Comparison of ENCODE assay signal across 8 cellular contexts in the genomic region with DNA sequence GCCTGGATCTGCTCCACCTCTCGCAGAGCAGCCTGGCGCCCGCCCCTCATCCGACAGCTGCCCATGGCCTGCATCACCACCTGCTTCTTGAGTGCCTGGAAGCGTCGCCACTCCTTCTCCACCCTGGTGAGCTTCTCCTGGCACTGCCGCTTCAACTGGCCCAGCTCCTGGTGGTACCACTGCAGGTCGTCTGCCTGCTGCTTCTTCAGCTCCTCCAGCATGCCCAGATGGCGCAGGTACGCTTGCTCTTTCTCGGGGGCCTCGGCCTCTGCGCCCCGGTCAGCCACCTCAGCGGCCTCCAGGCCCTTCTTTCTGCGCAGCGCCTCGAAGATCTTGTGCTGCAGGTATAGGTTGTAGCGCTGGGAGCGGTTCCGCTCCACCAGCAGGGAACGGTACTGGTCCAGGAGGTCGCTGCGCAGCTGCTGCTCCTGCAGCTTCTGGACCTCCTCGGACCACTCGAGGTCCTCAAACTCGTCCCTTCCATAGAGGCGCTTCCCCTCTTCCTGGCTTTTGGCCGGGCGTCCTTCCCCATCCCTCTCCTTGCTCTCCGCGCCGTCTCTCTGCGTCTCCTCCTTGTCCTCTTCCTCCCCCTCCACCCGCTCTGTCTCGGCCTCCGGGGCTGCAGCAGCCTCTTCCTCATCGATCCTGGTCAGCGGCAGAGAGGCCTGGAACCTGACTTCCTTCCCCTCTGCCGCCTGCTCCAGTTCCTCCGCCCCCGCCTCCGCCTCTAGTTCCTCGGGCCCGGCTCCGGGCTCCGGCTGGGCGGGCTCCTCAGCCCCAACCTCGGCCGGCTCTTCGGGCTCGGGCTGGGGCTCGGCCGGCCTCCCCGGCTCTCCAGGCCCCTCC. TPM values are rescaled to one million over a fixed set of nuclear protein-coding genes. Genes with fewer than 3 reads are reported as not detected.
DNase-seq lines count a peak whose midpoint lies in the region; ATAC-seq and TF ChIP-seq lines count a peak whose summit lies in the region.

No MANE protein-coding gene starts in this region.

- H3K4me1 Mint-ChIP-seq in T-helper 2 cell treated with Interferon-gamma antibody and Interleukin-4, amounts not matched to agents 5 μg/mL and 100 μg/mL, for 36 hours (ENCODE audit: low read depth), result peaks cover 31% of the 10 kb centered on the region
- H3K4me1 Mint-ChIP-seq in mesothelial cell of epicardium, result peaks cover 31% of the 10 kb centered on the region
- peaks cover 34% of the 10 kb centered on the region for H3K4me1 Mint-ChIP-seq in type B pancreatic cell (ENCODE audit: unreplicated experiment)

- ATAC-seq in GM21381 (IDR thresholded peaks at IDR 0.05; ENCODE audit: unreplicated experiment), result peak; percentile 7

- H3K27me3 Mint-ChIP-seq in T-helper 2 cell treated with Interferon-gamma antibody and Interleukin-4, amounts not matched to agents 5 μg/mL and 100 μg/mL, for 36 hours (ENCODE audit: low read depth), result peaks cover 9% of the 10 kb centered on the region
- H3K27me3 Mint-ChIP-seq in mesothelial cell of epicardium (ENCODE audit: low read depth), result peaks cover 8% of the 10 kb centered on the region
- peaks cover 10% of the 10 kb centered on the region for H3K27me3 Mint-ChIP-seq in type B pancreatic cell

- TF ChIP-seq CTCF in mesothelial cell of epicardium (IDR thresholded peaks at IDR 0.05; ENCODE audit: unreplicated experiment) (no peak), type B pancreatic cell (conservative IDR thresholded peaks at IDR 0.05) (no peak)

- H3K9me3 ChIP-seq in endocrine pancreas (ENCODE audit: control insufficient read depth, low read length), result no peaks in the 10 kb centered on the region

- peak overlapping the region; percentile 9 for H3K4me3 ChIP-seq in endocrine pancreas (ENCODE audit: control insufficient read depth, insufficient read depth, low read length)

- peaks cover 5% of the 10 kb centered on the region for H3K36me3 Mint-ChIP-seq in T-helper 2 cell treated with Interferon-gamma antibody and Interleukin-4, amounts not matched to agents 5 μg/mL and 100 μg/mL, for 36 hours (ENCODE audit: low read depth)
- H3K36me3 Mint-ChIP-seq in mesothelial cell of epicardium, result no peaks in the 10 kb centered on the region
- H3K36me3 Mint-ChIP-seq in type B pancreatic cell, result no peaks in the 10 kb centered on the region

- in situ Hi-C loops in KBM-7 (cut with MboI; ENCODE audit: low pct_unique_long_range_greater_than_20kb, low sequenced_read_pairs), result no loop called here

- DNase-seq in DMS53 (lab: John Stamatoyannopoulos, UW) (peak; percentile 93), KBM-7 (peak; percentile 79), mesothelial cell of epicardium (ENCODE audit: low spot score in 2 of 2, unreplicated experiment in 2 of 2) (peak in 1 of 2 experiments; percentile 42), type B pancreatic cell (ENCODE audit: extremely low spot score, unreplicated experiment) (no peak), COLO829 (ENCODE audit: low spot score) (no peak)
- DNase-seq in T-helper 2 cell treated with Interferon-gamma antibody and Interleukin-4, amounts not matched to agents 5 μg/mL and 100 μg/mL, for 36 hours (ENCODE audit: low spot score), result no peak

- no peaks in the 10 kb centered on the region for H3K27me3 ChIP-seq in endocrine pancreas (ENCODE audit: control insufficient read depth, insufficient read depth, low read length)

- H3K36me3 ChIP-seq in endocrine pancreas (ENCODE audit: control insufficient read depth, insufficient read depth, low read length), result no peaks in the 10 kb centered on the region

- no peak overlapping the region for H3K27ac Mint-ChIP-seq in T-helper 2 cell treated with Interferon-gamma antibody and Interleukin-4, amounts not matched to agents 5 μg/mL and 100 μg/mL, for 36 hours
- H3K27ac Mint-ChIP-seq in mesothelial cell of epicardium (peak overlapping the region; percentile 87), type B pancreatic cell (peak overlapping the region; percentile 36)

- H3K9me3 Mint-ChIP-seq in T-helper 2 cell treated with Interferon-gamma antibody and Interleukin-4, amounts not matched to agents 5 μg/mL and 100 μg/mL, for 36 hours, result no peaks in the 10 kb centered on the region
- H3K9me3 Mint-ChIP-seq in mesothelial cell of epicardium (no peaks in the 10 kb centered on the region), type B pancreatic cell (no peaks in the 10 kb centered on the region)

- no peaks in the 10 kb centered on the region for H3K4me1 ChIP-seq in endocrine pancreas (ENCODE audit: control insufficient read depth, insufficient read depth, low read length)

- peak overlapping the region; percentile 54 for H3K9ac ChIP-seq in endocrine pancreas (ENCODE audit: control insufficient read depth, insufficient read depth, low read length)

- peak overlapping the region; percentile 83 for H3K4me3 Mint-ChIP-seq in T-helper 2 cell treated with Interferon-gamma antibody and Interleukin-4, amounts not matched to agents 5 μg/mL and 100 μg/mL, for 36 hours
- H3K4me3 Mint-ChIP-seq in mesothelial cell of epicardium, result peak overlapping the region; percentile 83
- H3K4me3 Mint-ChIP-seq in type B pancreatic cell, result peak overlapping the region; percentile 89

RNA-seq across cellular contexts. Expression of a gene that starts 1.1 kb away (rescaled TPM):
- total RNA-seq in mesothelial cell of epicardium (16.5 to 19.0 TPM (median 17.4 TPM) in 3 replicates), type B pancreatic cell (ENCODE audit: low replicate concordance) (21.7 and 23.1 TPM in 2 replicates)

RNA-seq across cellular contexts. Expression of a gene that starts 25.8 kb away (rescaled TPM):
- 15.5 to 17.9 TPM (median 17.3 TPM) in 3 replicates for total RNA-seq in mesothelial cell of epicardium
- total RNA-seq in type B pancreatic cell (ENCODE audit: low replicate concordance), result 28.4 and 31.4 TPM in 2 replicates

Comparison
In these comparisons a context has a peak if more than half of its experiments do, and no peak if none do; other contexts are left out.
1. DNase-seq: peak in DMS53 (single experiment) and KBM-7 (single experiment); none in T-helper 2 cell treated with Interferon-gamma antibody and Interleukin-4, amounts not matched to agents 5 μg/mL and 100 μg/mL, for 36 hours (single experiment), type B pancreatic cell (single experiment) and COLO829 (single experiment).
2. Peak in every context shown above with its lines, with median percentiles within 50 percentile points of each other: H3K4me3 Mint-ChIP-seq.